Comparison of ENCODE assay signal across 2 cellular contexts in genomic region chr3:159260049-159260662, GRCh38.
TF ChIP-seq lines count a peak whose summit lies in the region.

No MANE protein-coding gene starts in this region.

TF ChIP-seq in Ishikawa, 13 proteins besides CTCF, POLR2A, EP300 and RAD21 (continued from another document):
- no peak for TF ChIP-seq REST (IDR thresholded peaks at IDR 0.05; ENCODE audit: low read depth)

TF ChIP-seq in HepG2, 621 proteins besides CTCF, POLR2A, EP300 and RAD21 (continued from another document):
- TF ChIP-seq AHDC1 (CRISPR knock-in tag; IDR thresholded peaks at IDR 0.05; ENCODE audit: borderline replicate concordance) = no peak
- no peak for TF ChIP-seq CSRNP2 (CRISPR knock-in tag; conservative IDR thresholded peaks at IDR 0.05; ENCODE audit: low read depth)
- TF ChIP-seq ZNF576 (CRISPR knock-in tag; IDR thresholded peaks at IDR 0.05) = no peak
- TF ChIP-seq RORA (CRISPR knock-in tag; IDR thresholded peaks at IDR 0.05) = no peak
- TF ChIP-seq ARNT (IDR thresholded peaks at IDR 0.05) = no peak
TF ChIP-seq in HepG2: peak in this region for 2.
